Comparison of ENCODE assay signal across 1 cellular context in the genomic region with DNA sequence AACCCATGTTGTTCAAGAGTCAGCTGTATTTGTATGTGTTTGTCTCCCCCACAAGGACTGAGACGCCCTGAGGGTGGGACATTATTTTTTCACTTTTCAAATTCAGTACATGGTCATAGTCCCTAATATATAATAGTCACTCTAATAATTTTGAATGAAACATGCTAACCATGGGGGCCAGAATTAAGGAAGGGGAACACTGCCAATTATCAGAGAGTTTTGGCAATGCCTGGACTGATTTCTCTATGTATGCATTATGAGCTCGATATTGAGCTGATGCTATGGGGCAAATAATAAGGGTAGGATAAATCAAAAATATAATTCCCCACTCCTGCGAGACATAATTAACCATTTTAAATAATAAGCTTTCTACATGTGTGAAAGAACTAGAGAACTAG.
TF ChIP-seq lines count a peak whose summit lies in the region.

No MANE protein-coding gene starts in this region.

TF ChIP-seq in SK-N-SH treated with all-trans-retinoic acid at 6 μM for 48 hours, 23 proteins besides CTCF, POLR2A, EP300 and RAD21 (continued from another document):
- TF ChIP-seq, protein P1, sequence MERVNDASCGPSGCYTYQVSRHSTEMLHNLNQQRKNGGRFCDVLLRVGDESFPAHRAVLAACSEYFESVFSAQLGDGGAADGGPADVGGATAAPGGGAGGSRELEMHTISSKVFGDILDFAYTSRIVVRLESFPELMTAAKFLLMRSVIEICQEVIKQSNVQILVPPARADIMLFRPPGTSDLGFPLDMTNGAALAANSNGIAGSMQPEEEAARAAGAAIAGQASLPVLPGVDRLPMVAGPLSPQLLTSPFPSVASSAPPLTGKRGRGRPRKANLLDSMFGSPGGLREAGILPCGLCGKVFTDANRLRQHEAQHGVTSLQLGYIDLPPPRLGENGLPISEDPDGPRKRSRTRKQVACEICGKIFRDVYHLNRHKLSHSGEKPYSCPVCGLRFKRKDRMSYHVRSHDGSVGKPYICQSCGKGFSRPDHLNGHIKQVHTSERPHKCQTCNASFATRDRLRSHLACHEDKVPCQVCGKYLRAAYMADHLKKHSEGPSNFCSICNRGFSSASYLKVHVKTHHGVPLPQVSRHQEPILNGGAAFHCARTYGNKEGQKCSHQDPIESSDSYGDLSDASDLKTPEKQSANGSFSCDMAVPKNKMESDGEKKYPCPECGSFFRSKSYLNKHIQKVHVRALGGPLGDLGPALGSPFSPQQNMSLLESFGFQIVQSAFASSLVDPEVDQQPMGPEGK (CRISPR knock-in tag; IDR thresholded peaks at IDR 0.05; ENCODE audit: borderline replicate concordance) = no peak
